In the genomic region with DNA sequence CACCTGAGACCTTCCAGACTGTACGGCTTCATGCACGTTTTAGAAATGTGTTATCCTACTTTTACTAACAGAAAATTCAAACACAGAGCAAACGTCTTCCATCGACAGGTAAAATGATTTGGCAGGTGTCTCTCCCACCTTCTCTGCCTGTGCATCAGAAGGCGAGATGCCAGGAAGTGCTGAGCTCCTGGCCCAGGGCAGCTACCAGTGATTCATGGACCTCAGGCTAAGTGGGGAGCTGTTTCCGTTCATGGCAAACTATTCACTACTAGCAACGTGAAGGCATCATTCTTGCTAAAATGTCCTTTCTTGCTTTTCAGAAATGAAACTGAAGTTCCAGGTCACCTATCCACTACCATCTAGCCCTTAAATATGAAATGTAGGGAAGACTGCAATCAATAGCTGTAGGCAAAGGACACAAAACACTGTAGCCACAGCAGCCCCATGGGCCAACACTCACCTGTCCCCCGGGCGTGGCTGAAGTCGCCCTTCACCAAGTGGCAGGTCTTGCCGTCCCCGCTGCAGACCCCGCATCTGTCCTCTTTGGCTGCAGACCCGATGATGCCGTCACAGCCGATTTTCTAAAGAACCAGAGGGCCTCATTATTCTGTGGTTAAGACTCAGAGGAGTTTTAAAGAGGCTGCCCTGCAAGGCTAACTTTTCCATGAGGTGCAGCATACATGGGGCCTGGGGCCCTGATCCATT, we compare ENCODE assay signal across 16 cellular contexts.
"Had no signal": no experiment of that assay in that cellular context is flagged by ENCODE, and none has a peak within 500 bp of the region (broad histone marks: within the 10 kb centered on the region; RNA-seq: fewer than 3 reads in every experiment).

No MANE protein-coding gene starts in this region.

- H3K9me3 Mint-ChIP-seq: activated naive CD4-positive, alpha-beta T cell treated with anti-CD3 and anti-CD28 coated beads for 36 hours; activated T-cell treated with anti-CD3 and anti-CD28 coated beads, Interleukin-2, amount 50 U/mL, for 24 hours; immature natural killer cell had no signal

- H3K27ac ChIP-seq: esophagus muscularis mucosa, heart right ventricle, sigmoid colon, thoracic aorta, upper lobe of right lung had no signal

- H3K27ac Mint-ChIP-seq: activated naive CD4-positive, alpha-beta T cell treated with anti-CD3 and anti-CD28 coated beads for 36 hours; activated T-cell treated with anti-CD3 and anti-CD28 coated beads, Interleukin-2, amount 50 U/mL, for 24 hours; immature natural killer cell; nephron; stimulated activated naive B cell treated with anti-CD40 and anti-IgM and Interleukin-4, amounts not matched to agents 10 μg/mL and 1 μg/mL and 100 μg/mL, for 72 hours; WTC11 had no signal

- H3K4me1 ChIP-seq: esophagus muscularis mucosa, sigmoid colon, upper lobe of right lung had no signal

- ATAC-seq: activated CD4-positive, alpha-beta T cell treated with anti-CD3 and anti-CD28 coated beads for 36 hours; heart right ventricle; stimulated activated naive B cell treated with anti-CD40 and anti-IgM and Interleukin-4, amounts not matched to agents 10 μg/mL and 1 μg/mL and 100 μg/mL, for 72 hours; upper lobe of right lung; WTC11 had no signal

- H3K9me3 ChIP-seq: esophagus muscularis mucosa, heart right ventricle, sigmoid colon, thoracic aorta, upper lobe of right lung had no signal

- H3K4me3 ChIP-seq: esophagus muscularis mucosa, heart right ventricle, sigmoid colon, thoracic aorta, upper lobe of right lung had no signal

- H3K36me3 ChIP-seq: heart right ventricle, sigmoid colon, thoracic aorta, upper lobe of right lung had no signal

- H3K4me1 Mint-ChIP-seq: activated CD4-positive, alpha-beta T cell treated with anti-CD3 and anti-CD28 coated beads for 36 hours; immature natural killer cell; stimulated activated naive B cell treated with anti-CD40 and anti-IgM and Interleukin-4, amounts not matched to agents 10 μg/mL and 1 μg/mL and 100 μg/mL, for 72 hours had no signal

- H3K36me3 Mint-ChIP-seq: immature natural killer cell; stimulated activated naive B cell treated with anti-CD40 and anti-IgM and Interleukin-4, amounts not matched to agents 10 μg/mL and 1 μg/mL and 100 μg/mL, for 72 hours; WTC11 had no signal

- H3K27me3 Mint-ChIP-seq: activated CD4-positive, alpha-beta T cell treated with anti-CD3 and anti-CD28 coated beads for 36 hours; activated T-cell treated with anti-CD3 and anti-CD28 coated beads, Interleukin-2, amount 50 U/mL, for 24 hours; stimulated activated naive B cell treated with anti-CD40 and anti-IgM and Interleukin-4, amounts not matched to agents 10 μg/mL and 1 μg/mL and 100 μg/mL, for 72 hours had no signal

- H3K4me3 Mint-ChIP-seq: activated CD4-positive, alpha-beta T cell treated with anti-CD3 and anti-CD28 coated beads for 36 hours; activated naive CD4-positive, alpha-beta T cell treated with anti-CD3 and anti-CD28 coated beads for 36 hours; activated T-cell treated with anti-CD3 and anti-CD28 coated beads, Interleukin-2, amount 50 U/mL, for 24 hours; immature natural killer cell; nephron; stimulated activated naive B cell treated with anti-CD40 and anti-IgM and Interleukin-4, amounts not matched to agents 10 μg/mL and 1 μg/mL and 100 μg/mL, for 72 hours; WTC11 had no signal

- DNase-seq: activated CD4-positive, alpha-beta T cell treated with anti-CD3 and anti-CD28 coated beads for 36 hours; activated CD4-positive, alpha-beta T cell treated with anti-CD3 and anti-CD28 coated beads, Interleukin-2, amount 50 U/mL, for 48 hours; activated naive CD4-positive, alpha-beta T cell treated with anti-CD3 and anti-CD28 coated beads for 36 hours; activated T-cell treated with anti-CD3 and anti-CD28 coated beads, Interleukin-2, amount 50 U/mL, for 24 hours; anterior cingulate cortex; cortex of kidney; effector CD4-positive, alpha-beta T cell; heart right ventricle; immature natural killer cell; stimulated activated naive B cell treated with anti-CD40 and anti-IgM and Interleukin-4, amounts not matched to agents 10 μg/mL and 1 μg/mL and 100 μg/mL, for 72 hours; upper lobe of right lung had no signal

- H3K27me3 ChIP-seq: esophagus muscularis mucosa, heart right ventricle, sigmoid colon, upper lobe of right lung had no signal
